ENCODE assay signal across 8 cellular contexts in the genomic region with DNA sequence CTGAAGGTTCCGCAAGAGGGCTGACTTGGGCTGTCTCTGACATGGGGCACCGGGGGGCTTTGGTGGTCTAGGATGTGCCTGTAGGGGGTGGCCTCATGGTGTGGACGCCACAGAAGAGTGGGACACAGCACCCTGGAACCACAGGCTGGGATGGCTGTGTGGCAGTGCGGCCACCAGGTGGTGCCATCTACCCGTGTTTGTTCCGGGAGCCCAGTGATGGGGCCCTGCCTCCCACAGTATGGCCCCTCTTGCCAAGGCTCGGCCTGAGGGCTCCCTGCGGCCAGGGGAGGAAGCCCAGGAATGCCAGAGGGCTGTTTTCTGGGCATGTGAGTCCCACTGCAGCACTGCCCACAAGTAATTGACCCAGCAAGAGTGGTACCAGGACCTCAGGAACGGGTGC.
DNase-seq lines count a peak whose midpoint lies in the region; ATAC-seq and TF ChIP-seq lines count a peak whose summit lies in the region.
"Not testable (repeated sequence)": the region's sequence is repeated elsewhere in the genome, so short reads cannot be mapped to it uniquely, and the experiment has no call there.

No MANE protein-coding gene starts in this region.

- H3K27me3 Mint-ChIP-seq in T-helper 17 cell; naive thymus-derived CD4-positive, alpha-beta T cell: not testable (repeated sequence)

- WGBS in aorta, 2 donors, result 2% methylated on average over 3 of the region's 9 CpGs; no CpG with 5 or more reads in 1 of the 2 donors

- POLR2A ChIA-PET in naive thymus-derived CD4-positive, alpha-beta T cell (lab: Charles Lee), result not testable (repeated sequence)

- peak; percentile 45 for ATAC-seq in GM18520 (IDR thresholded peaks at IDR 0.05; ENCODE audit: unreplicated experiment)
- peak; percentile 64 for ATAC-seq in GM21360 (IDR thresholded peaks at IDR 0.05; ENCODE audit: unreplicated experiment)
- peak; percentile 96 for ATAC-seq in HG02759 (IDR thresholded peaks at IDR 0.05; ENCODE audit: unreplicated experiment)
- ATAC-seq in HG03196 (IDR thresholded peaks at IDR 0.05; ENCODE audit: unreplicated experiment), result peak; percentile 79
- peak; percentile 83 for ATAC-seq in T-helper 17 cell
- peak; percentile 87 for ATAC-seq in foreskin keratinocyte
- peak; percentile 86 for ATAC-seq in naive thymus-derived CD4-positive, alpha-beta T cell
- ATAC-seq in aorta (ENCODE audit: low FRiP score), result peak; percentile 85

- H3K36me3 Mint-ChIP-seq in T-helper 17 cell (ENCODE audit: low read depth); naive thymus-derived CD4-positive, alpha-beta T cell: not testable (repeated sequence)

- H3K36me3 ChIP-seq in naive thymus-derived CD4-positive, alpha-beta T cell (ENCODE audit: control insufficient read depth in 2 of 3, insufficient read depth in 3 of 3, low read length in 3 of 3); aorta (ENCODE audit: control insufficient read depth in 1 of 2, insufficient read depth in 2 of 2, low read length in 1 of 2): not testable (repeated sequence)

- intact Hi-C loops in naive thymus-derived CD4-positive, alpha-beta T cell (cut with micrococcal nuclease); aorta (cut with DNase I): not testable (repeated sequence)

- H3K27me3 ChIP-seq in foreskin keratinocyte; naive thymus-derived CD4-positive, alpha-beta T cell (ENCODE audit: control insufficient read depth in 2 of 2, insufficient read depth in 2 of 2, low read length in 2 of 2); aorta (ENCODE audit: control insufficient read depth in 1 of 2, insufficient read depth in 2 of 2, low read length in 1 of 2): not testable (repeated sequence)

- CTCF ChIA-PET in naive thymus-derived CD4-positive, alpha-beta T cell (lab: Charles Lee), result not testable (repeated sequence)

- H3K9me3 ChIP-seq in T-helper 17 cell (ENCODE audit: control insufficient read depth, low read length, poor library complexity, severe bottlenecking); naive thymus-derived CD4-positive, alpha-beta T cell (ENCODE audit: control insufficient read depth in 2 of 3, low read length in 3 of 3); aorta (ENCODE audit: control insufficient read depth, low read length): not testable (repeated sequence)

- not testable (repeated sequence) for H3K4me1 Mint-ChIP-seq in T-helper 17 cell; naive thymus-derived CD4-positive, alpha-beta T cell

- H3K9me3 Mint-ChIP-seq in naive thymus-derived CD4-positive, alpha-beta T cell, result not testable (repeated sequence)

- H3K4me1 ChIP-seq in foreskin keratinocyte; naive thymus-derived CD4-positive, alpha-beta T cell (ENCODE audit: control insufficient read depth in 2 of 2, insufficient read depth in 2 of 2, low read length in 2 of 2); aorta (ENCODE audit: control insufficient read depth in 1 of 2, insufficient read depth in 2 of 2, low read length in 2 of 2): not testable (repeated sequence)

- H3K27ac Mint-ChIP-seq in T-helper 17 cell; naive thymus-derived CD4-positive, alpha-beta T cell: not testable (repeated sequence)

- H3K27ac ChIP-seq in foreskin keratinocyte; naive thymus-derived CD4-positive, alpha-beta T cell (ENCODE audit: low read depth, low read length); aorta (ENCODE audit: low read depth in 1 of 2, low read length in 2 of 2): not testable (repeated sequence)

- H3K4me3 Mint-ChIP-seq in T-helper 17 cell; naive thymus-derived CD4-positive, alpha-beta T cell: not testable (repeated sequence)

- DNase-seq in T-helper 17 cell, foreskin keratinocyte, aorta: not testable (repeated sequence)
- DNase-seq in naive thymus-derived CD4-positive, alpha-beta T cell, result peak in 2 of 9 donors; percentile 2

- H3K4me3 ChIP-seq in naive thymus-derived CD4-positive, alpha-beta T cell (ENCODE audit: low read length); aorta (ENCODE audit: low read length in 2 of 2): not testable (repeated sequence)

- peak; percentile 23 for TF ChIP-seq CTCF in foreskin keratinocyte (conservative IDR thresholded peaks at IDR 0.05)

Comparison
In these comparisons a context has a peak if more than half of its experiments do, and no peak if none do; other contexts are left out.
1. ATAC-seq: peak in every context shown above with its lines; median percentile 96 in HG02759; 87 in foreskin keratinocyte; 86 in naive thymus-derived CD4-positive, alpha-beta T cell; 85 in aorta; 83 in T-helper 17 cell; 79 in HG03196; 64 in GM21360; 45 in GM18520.